Comparison of ENCODE assay signal across 8 cellular contexts in genomic region chr6:14118091-14118439, GRCh38. TPM values are rescaled to one million over a fixed set of nuclear protein-coding genes. Genes with fewer than 3 reads are reported as not detected.
DNase-seq lines count a peak whose midpoint lies in the region; ATAC-seq and TF ChIP-seq lines count a peak whose summit lies in the region.

No MANE protein-coding gene starts in this region.

- H3K36me3 Mint-ChIP-seq in activated naive CD4-positive, alpha-beta T cell treated with anti-CD3 and anti-CD28 coated beads for 36 hours (ENCODE audit: low read depth): peaks cover 28% of the 10 kb centered on the region
- peaks cover 49% of the 10 kb centered on the region for H3K36me3 Mint-ChIP-seq in activated naive CD8-positive, alpha-beta T cell treated with anti-CD3 and anti-CD28 coated beads for 36 hours
- H3K36me3 Mint-ChIP-seq in type B pancreatic cell: peaks cover 3% of the 10 kb centered on the region

- no peaks in the 10 kb centered on the region for H3K36me3 ChIP-seq in left lung

- H3K4me3 ChIP-seq in left lung: peak overlapping the region; percentile 44 to 60

- CTCF ChIA-PET in activated naive CD4-positive, alpha-beta T cell treated with anti-CD3 and anti-CD28 coated beads for 36 hours (lab: Charles Lee): interaction anchor here (3.1 kb wide), 1 partner anchor 51 kb away, joined by 11 read pairs; no protein-coding TSS in a partner anchor

- intact Hi-C loops in activated naive CD4-positive, alpha-beta T cell treated with anti-CD3 and anti-CD28 coated beads for 36 hours (cut with micrococcal nuclease): loop anchor here (5.0 to 10.0 kb wide), 5 partner anchors 331 to 1129 kb away; partner anchors contain the start of genes JARID2 and NOL7
- intact Hi-C loops in left lung (cut with DNase I): no loop called here

- peak overlapping the region in 1 of 2 donors; percentile 79 for H3K27ac ChIP-seq in left lung

- TF ChIP-seq CTCF in left lung (IDR thresholded peaks at IDR 0.05) (no peak), type B pancreatic cell (conservative IDR thresholded peaks at IDR 0.05) (no peak)

- H3K27me3 Mint-ChIP-seq in activated naive CD4-positive, alpha-beta T cell treated with anti-CD3 and anti-CD28 coated beads for 36 hours (ENCODE audit: low read depth): peaks cover 2% of the 10 kb centered on the region
- H3K27me3 Mint-ChIP-seq in activated naive CD8-positive, alpha-beta T cell treated with anti-CD3 and anti-CD28 coated beads for 36 hours: peaks cover 3% of the 10 kb centered on the region
- H3K27me3 Mint-ChIP-seq in type B pancreatic cell: peaks cover 33% of the 10 kb centered on the region

- peak overlapping the region; percentile 87 for H3K27ac Mint-ChIP-seq in activated naive CD4-positive, alpha-beta T cell treated with anti-CD3 and anti-CD28 coated beads for 36 hours
- H3K27ac Mint-ChIP-seq in activated naive CD8-positive, alpha-beta T cell treated with anti-CD3 and anti-CD28 coated beads for 36 hours: peak overlapping the region; percentile 93
- H3K27ac Mint-ChIP-seq in type B pancreatic cell: peak overlapping the region; percentile 82

- peak overlapping the region; percentile 93 for H3K4me3 Mint-ChIP-seq in activated naive CD4-positive, alpha-beta T cell treated with anti-CD3 and anti-CD28 coated beads for 36 hours
- H3K4me3 Mint-ChIP-seq in activated naive CD8-positive, alpha-beta T cell treated with anti-CD3 and anti-CD28 coated beads for 36 hours: peak overlapping the region; percentile 95
- peak overlapping the region; percentile 94 for H3K4me3 Mint-ChIP-seq in type B pancreatic cell

- H3K9me3 Mint-ChIP-seq in activated naive CD4-positive, alpha-beta T cell treated with anti-CD3 and anti-CD28 coated beads for 36 hours: no peaks in the 10 kb centered on the region
- no peaks in the 10 kb centered on the region for H3K9me3 Mint-ChIP-seq in activated naive CD8-positive, alpha-beta T cell treated with anti-CD3 and anti-CD28 coated beads for 36 hours
- H3K9me3 Mint-ChIP-seq in type B pancreatic cell: no peaks in the 10 kb centered on the region

- H3K4me1 ChIP-seq in left lung: peaks cover 0 to 50% of the 10 kb centered on the region in 2 donors

- H3K9me3 ChIP-seq in left lung: no peaks in the 10 kb centered on the region

- peak; percentile 44 for DNase-seq in activated naive CD4-positive, alpha-beta T cell treated with anti-CD3 and anti-CD28 coated beads for 36 hours
- no peak for DNase-seq in activated naive CD4-positive, alpha-beta T cell treated with anti-CD3 and anti-CD28 coated beads, Interleukin-2, amount 50 U/mL, for 16 hours
- no peak for DNase-seq in activated naive CD8-positive, alpha-beta T cell treated with anti-CD3 and anti-CD28 coated beads for 36 hours
- DNase-seq in left lung: no peak
- DNase-seq in type B pancreatic cell (ENCODE audit: extremely low spot score, unreplicated experiment): no peak
- DNase-seq in NCI-H524 treated with DMSO at 0.1 percent for 48 hours (lab: John Stamatoyannopoulos, UW): no peak

- peaks cover 42% of the 10 kb centered on the region for H3K4me1 Mint-ChIP-seq in activated naive CD4-positive, alpha-beta T cell treated with anti-CD3 and anti-CD28 coated beads for 36 hours (ENCODE audit: low read depth)
- H3K4me1 Mint-ChIP-seq in activated naive CD8-positive, alpha-beta T cell treated with anti-CD3 and anti-CD28 coated beads for 36 hours: peaks cover 32% of the 10 kb centered on the region
- H3K4me1 Mint-ChIP-seq in type B pancreatic cell (ENCODE audit: unreplicated experiment): peaks cover 10% of the 10 kb centered on the region

- ATAC-seq in left lung (peak; percentile 18), HG03159 (IDR thresholded peaks at IDR 0.05; ENCODE audit: unreplicated experiment) (no peak), HG02840 (IDR thresholded peaks at IDR 0.05; ENCODE audit: low FRiP score, unreplicated experiment) (no peak)

- H3K27me3 ChIP-seq in left lung: no peaks in the 10 kb centered on the region

RNA-seq across cellular contexts. Expression of gene CD83, which starts 0.5 kb away (rescaled TPM):
- 10 to 100 TPM; 11.9 to 13.8 TPM for total RNA-seq in activated naive CD4-positive, alpha-beta T cell treated with anti-CD3 and anti-CD28 coated beads for 36 hours
- total RNA-seq in activated naive CD8-positive, alpha-beta T cell treated with anti-CD3 and anti-CD28 coated beads for 36 hours: 10 to 100 TPM; 45.0 to 46.9 TPM
- 10 to 100 TPM; 14.2 to 22.1 TPM for total RNA-seq in left lung
- 1.7 and 7.7 TPM in 2 replicates for total RNA-seq in type B pancreatic cell (ENCODE audit: low replicate concordance)
